ENCODE assay signal across 25 cellular contexts in genomic region chr20:47872341-47872740, GRCh38.
DNase-seq lines count a peak whose midpoint lies in the region; ATAC-seq, FAIRE-seq and TF ChIP-seq lines count a peak whose summit lies in the region.
"Had no signal": no experiment of that assay in that cellular context is flagged by ENCODE, and none has a peak within 500 bp of the region (broad histone marks: within the 10 kb centered on the region; RNA-seq: fewer than 3 reads in every experiment).

No MANE protein-coding gene starts in this region.

- H3K4me1 ChIP-seq in K562 (replicated peaks in 1 of 2; ENCODE audit: control insufficient read depth in 2 of 2, insufficient read depth in 2 of 2, low read length in 2 of 2) (no peaks in the 10 kb centered on the region), mesodermal cell (ENCODE audit: control insufficient read depth, insufficient read depth, low read length, poor library complexity, severe bottlenecking) (peaks cover 14% of the 10 kb centered on the region), right lobe of liver (no peaks in the 10 kb centered on the region), esophagus muscularis mucosa (peaks cover 0 to 7% (median 2%) of the 10 kb centered on the region in 4 donors)
- no peaks in the 10 kb centered on the region for H3K4me1 ChIP-seq in CD8-positive, alpha-beta T cell (ENCODE audit: insufficient read depth, low read length)
- H3K4me1 ChIP-seq: A549 had no signal

- no peak overlapping the region for H3K4me3 Mint-ChIP-seq in CD8-positive, alpha-beta T cell
- H3K4me3 Mint-ChIP-seq: CD8-positive, alpha-beta memory T cell had no signal

- CTCF ChIA-PET in K562 (lab: Yijun Ruan, JAX; ENCODE audit: low intra/inter-chr PET ratio), result no interaction called here
- CTCF ChIA-PET in CD8-positive, alpha-beta T cell (lab: Charles Lee), result no interaction called here

- peaks cover 5% of the 10 kb centered on the region for H3K9me1 ChIP-seq in K562 (ENCODE audit: control insufficient read depth, insufficient read depth, low read length)

- in situ Hi-C loops in K562 (cut with MboI), result no loop called here

- H3K9me3 Mint-ChIP-seq in CD8-positive, alpha-beta T cell, result no peaks in the 10 kb centered on the region
- H3K9me3 Mint-ChIP-seq: CD8-positive, alpha-beta memory T cell had no signal

- TF ChIP-seq CTCF in K562 (IDR thresholded peaks at IDR 0.05 in 2 of 3, conservative IDR thresholded peaks at IDR 0.05 in 1 of 3; ENCODE audit: insufficient read depth in 2 of 3, low read depth in 1 of 3, low read length in 3 of 3) (no peak), right lobe of liver (IDR thresholded peaks at IDR 0.05) (no peak), esophagus muscularis mucosa (IDR thresholded peaks at IDR 0.05) (no peak)
- no peak for TF ChIP-seq CTCF in CD8-positive, alpha-beta T cell (IDR thresholded peaks at IDR 0.05)

- H3K27me3 ChIP-seq in K562 (ENCODE audit: control insufficient read depth in 2 of 2, insufficient read depth in 2 of 2, low read length in 2 of 2) (peaks cover 16 to 32% of the 10 kb centered on the region in 2 experiments; a peak in 4 of 5 replicates), right lobe of liver (no peaks in the 10 kb centered on the region), esophagus muscularis mucosa (no peaks in the 10 kb centered on the region)
- no peaks in the 10 kb centered on the region for H3K27me3 ChIP-seq in CD8-positive, alpha-beta T cell (ENCODE audit: insufficient read depth, low read length)

- peak; percentile 26 for FAIRE-seq in HTR-8/SVneo (lab: Jason Lieb, UNC)
- FAIRE-seq in K562 (lab: Jason Lieb, UNC), result no peak
- FAIRE-seq: A549, HepG2 had no signal

- POLR2A ChIA-PET in K562 (lab: Yijun Ruan, JAX), result interaction anchor here (1.2 kb wide), 1 partner anchor 10 kb away, joined by 4 read pairs; no protein-coding TSS in a partner anchor
- POLR2A ChIA-PET in CD8-positive, alpha-beta T cell (lab: Charles Lee), result no interaction called here

- no peak for TF ChIP-seq RAD21 in K562 (CRISPR knock-in tag; conservative IDR thresholded peaks at IDR 0.05 in 1 of 2, IDR thresholded peaks at IDR 0.05 in 1 of 2)

- no TSS peak for BruUV-seq in K562 (replicated peaks; lab: Mats Ljungman, UMichigan)

- no peak overlapping the region for H3K4me3 ChIP-seq in K562
- H3K4me3 ChIP-seq in mesodermal cell (ENCODE audit: extremely low read depth, insufficient read depth, low read length, poor library complexity, severe bottlenecking), result no peak overlapping the region
- no peak overlapping the region for H3K4me3 ChIP-seq in right lobe of liver
- no peak overlapping the region for H3K4me3 ChIP-seq in CD8-positive, alpha-beta T cell (ENCODE audit: low read depth, low read length)
- no peak overlapping the region for H3K4me3 ChIP-seq in esophagus muscularis mucosa
- H3K4me3 ChIP-seq: A549, PC-9 had no signal

- ATAC-seq in K562, result no peak
- no peak for ATAC-seq in right lobe of liver
- ATAC-seq in CD8-positive, alpha-beta T cell, result no peak
- no peak for ATAC-seq in left colon
- ATAC-seq: A549, HepG2 had no signal

- H3K36me3 Mint-ChIP-seq in CD8-positive, alpha-beta T cell, result no peaks in the 10 kb centered on the region
- H3K36me3 Mint-ChIP-seq: CD8-positive, alpha-beta memory T cell had no signal

- H3K27me3 Mint-ChIP-seq in CD8-positive, alpha-beta T cell (ENCODE audit: low read depth), result no peaks in the 10 kb centered on the region

- DNase-seq in HTR-8/SVneo (ENCODE audit: insufficient read length, low spot score), result no peak
- peak in 1 of 4 experiments; percentile 30 for DNase-seq in K562 (ENCODE audit: extremely low read depth in 1 of 4, low spot score in 3 of 4)
- no peak for DNase-seq in right lobe of liver
- DNase-seq in CD8-positive, alpha-beta T cell, result no peak
- DNase-seq in esophagus muscularis mucosa (ENCODE audit: extremely low spot score), result no peak
- no peak for DNase-seq in left colon
- DNase-seq: AML-193; C1 segment of cervical spinal cord; CD8-positive, alpha-beta memory T cell; DMS79 treated with DMSO at 0.1 percent for 48 hours; H7; Kasumi-1; MV-4-11; NCI-H1105; NCI-H1436 treated with DMSO at 0.1 percent for 48 hours; NCI-H1930; NCI-H2107; NCI-H524 treated with DMSO at 0.1 percent for 48 hours; NCI-H774; PC-9; Right ventricle myocardium superior; RPMI8226 had no signal

- no peak overlapping the region for H3K4me2 ChIP-seq in K562 (ENCODE audit: insufficient read depth, low read length)
- H3K4me2 ChIP-seq: A549, PC-9 had no signal

- no peak overlapping the region for H2AFZ ChIP-seq in K562 (ENCODE audit: low read depth, low read length)
- H2AFZ ChIP-seq: PC-9 had no signal

- no peak for TF ChIP-seq EP300 in K562 (IDR thresholded peaks at IDR 0.05; ENCODE audit: low read length)
- TF ChIP-seq EP300 in esophagus muscularis mucosa (IDR thresholded peaks at IDR 0.05), result no peak

- no peak overlapping the region for H3K9ac ChIP-seq in K562 (ENCODE audit: insufficient read depth in 1 of 2, low read depth in 2 of 2, low read length in 2 of 2)

- H3K4me1 Mint-ChIP-seq in CD8-positive, alpha-beta T cell (ENCODE audit: low read depth), result no peaks in the 10 kb centered on the region
- H3K4me1 Mint-ChIP-seq: CD8-positive, alpha-beta memory T cell had no signal

- no peaks in the 10 kb centered on the region for H3K79me2 ChIP-seq in K562 (ENCODE audit: control insufficient read depth, insufficient read depth, low read length)

- intact Hi-C loops in K562 (cut with micrococcal nuclease) (no loop called here), right lobe of liver (cut with DNase I) (no loop called here), esophagus muscularis mucosa (cut with DNase I) (no loop called here), left colon (cut with DNase I, micrococcal nuclease) (no loop called here)
- intact Hi-C loops in CD8-positive, alpha-beta T cell (cut with DNase I, micrococcal nuclease), result loop anchor here in 1 of 2 experiments (10.0 kb wide), 1 partner anchor 148 kb away; no protein-coding TSS in a partner anchor

- H3K36me3 ChIP-seq in K562 (ENCODE audit: control insufficient read depth, insufficient read depth, low read length), result no peaks in the 10 kb centered on the region
- no peaks in the 10 kb centered on the region for H3K36me3 ChIP-seq in mesodermal cell (ENCODE audit: control insufficient read depth, insufficient read depth, low read length)
- no peaks in the 10 kb centered on the region for H3K36me3 ChIP-seq in right lobe of liver
- H3K36me3 ChIP-seq in CD8-positive, alpha-beta T cell (ENCODE audit: insufficient read depth, low read length), result no peaks in the 10 kb centered on the region
- no peaks in the 10 kb centered on the region for H3K36me3 ChIP-seq in esophagus muscularis mucosa

- TF ChIP-seq POLR2A in K562 (conservative IDR thresholded peaks at IDR 0.05), result no peak
- no peak for TF ChIP-seq POLR2A in right lobe of liver (IDR thresholded peaks at IDR 0.05)
- no peak for TF ChIP-seq POLR2A in esophagus muscularis mucosa (IDR thresholded peaks at IDR 0.05; ENCODE audit: low read depth)

- no peak overlapping the region for H3K27ac Mint-ChIP-seq in CD8-positive, alpha-beta T cell

- WGBS in K562 (ENCODE audit: insufficient coverage, low coverage, missing lambda C conversion rate), result 0% methylated on average over 6 of the region's 9 CpGs
- WGBS in mesodermal cell (ENCODE audit: insufficient coverage in 2 of 2), 2 experiments, result 77 to 89% methylated on average over 9 of the region's 9 CpGs
- 77% methylated on average over 9 of the region's 9 CpGs for WGBS in right lobe of liver (ENCODE audit: insufficient coverage, low coverage, low lambda C conversion rate, missing lambda C conversion rate)
- WGBS in esophagus muscularis mucosa, result 77% methylated on average over 9 of the region's 9 CpGs

- H3K27ac ChIP-seq in K562 (ENCODE audit: extremely low read depth, low read depth, low read length) (no peak overlapping the region), mesodermal cell (ENCODE audit: low read depth, low read length, severe bottlenecking) (peak overlapping the region; percentile 32), right lobe of liver (no peak overlapping the region), esophagus muscularis mucosa (replicated peaks in 1 of 4) (no peak overlapping the region)
- no peak overlapping the region for H3K27ac ChIP-seq in CD8-positive, alpha-beta T cell (ENCODE audit: low read depth, low read length)
- H3K27ac ChIP-seq: A549, PC-9 had no signal

- no peaks in the 10 kb centered on the region for H3K9me3 ChIP-seq in K562 (replicated peaks; ENCODE audit: control insufficient read depth, insufficient read depth, low read depth, low read length)
- H3K9me3 ChIP-seq in mesodermal cell (ENCODE audit: control insufficient read depth, low read length), result no peaks in the 10 kb centered on the region
- H3K9me3 ChIP-seq in right lobe of liver, result no peaks in the 10 kb centered on the region
- H3K9me3 ChIP-seq in CD8-positive, alpha-beta T cell (ENCODE audit: low read length), result no peaks in the 10 kb centered on the region
- H3K9me3 ChIP-seq in esophagus muscularis mucosa, result no peaks in the 10 kb centered on the region
- H3K9me3 ChIP-seq: A549 had no signal

- no peaks in the 10 kb centered on the region; the same call in 1 of the 2 replicates for H4K20me1 ChIP-seq in K562 (replicated peaks; ENCODE audit: control insufficient read depth, insufficient read depth, low read length)

TF ChIP-seq in K562, 482 proteins besides CTCF, POLR2A, EP300 and RAD21:
- TF ChIP-seq PKNOX1 (IDR thresholded peaks at IDR 0.05) (0 out of 2 replicates have a peak, but pooled peaks have one; percentile 17), ELF4 (CRISPR knock-in tag; IDR thresholded peaks at IDR 0.05) (no peak), CBFA2T2 (conservative IDR thresholded peaks at IDR 0.05) (no peak), EGR1 (conservative IDR thresholded peaks at IDR 0.05) (peak; percentile 53; the same call in 1 of the 2 replicates), TRIM28 (IDR thresholded peaks at IDR 0.05) (no peak)
